1 cellular context compared by ENCODE assay signal in the genomic region with DNA sequence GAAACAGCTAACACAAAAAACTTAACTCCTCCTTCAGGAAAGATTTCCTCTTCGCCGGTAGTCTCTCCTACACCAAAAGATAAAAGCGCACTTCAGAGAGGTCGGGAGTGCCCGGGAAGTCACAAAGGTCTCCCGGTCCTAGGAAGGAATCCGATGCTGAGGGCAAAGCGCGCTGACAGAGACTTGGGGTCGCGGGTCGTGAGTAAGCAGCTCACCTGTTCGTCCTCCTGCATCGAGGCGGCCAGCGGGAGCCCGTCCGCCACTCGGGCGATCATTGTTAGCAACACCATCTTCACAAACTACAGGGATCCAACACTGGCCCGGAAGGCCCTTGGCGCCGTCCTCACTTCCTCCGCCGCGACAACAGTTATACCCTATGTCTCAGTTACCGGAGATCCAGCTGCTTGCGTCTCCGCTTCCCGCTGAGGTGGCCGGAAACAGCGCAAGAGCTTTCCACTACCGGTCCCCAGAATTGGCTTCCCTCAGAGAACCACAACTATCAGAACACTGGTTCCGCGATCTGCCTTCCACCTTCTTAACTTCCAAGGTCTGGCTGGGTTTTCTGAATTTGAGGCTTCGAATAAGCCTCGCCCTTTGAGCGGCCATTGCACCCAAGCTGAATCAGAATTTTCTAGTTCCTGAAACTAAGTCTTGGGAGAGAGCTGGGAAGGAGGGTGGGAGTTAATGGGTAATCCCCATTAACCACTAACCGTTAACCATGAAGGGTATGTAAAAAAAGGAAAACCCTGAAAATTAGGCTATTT.
TF ChIP-seq lines count a peak whose summit lies in the region.

Gene SEC22B (minus strand): TSS at position 429 of the 764 bp plus-strand sequence. CDS start 139 bp downstream, at position 290.

TF ChIP-seq in HEK293, 187 proteins besides CTCF, POLR2A, EP300 and RAD21 (continued from another document and continues in another):
- TF ChIP-seq, protein P1, sequence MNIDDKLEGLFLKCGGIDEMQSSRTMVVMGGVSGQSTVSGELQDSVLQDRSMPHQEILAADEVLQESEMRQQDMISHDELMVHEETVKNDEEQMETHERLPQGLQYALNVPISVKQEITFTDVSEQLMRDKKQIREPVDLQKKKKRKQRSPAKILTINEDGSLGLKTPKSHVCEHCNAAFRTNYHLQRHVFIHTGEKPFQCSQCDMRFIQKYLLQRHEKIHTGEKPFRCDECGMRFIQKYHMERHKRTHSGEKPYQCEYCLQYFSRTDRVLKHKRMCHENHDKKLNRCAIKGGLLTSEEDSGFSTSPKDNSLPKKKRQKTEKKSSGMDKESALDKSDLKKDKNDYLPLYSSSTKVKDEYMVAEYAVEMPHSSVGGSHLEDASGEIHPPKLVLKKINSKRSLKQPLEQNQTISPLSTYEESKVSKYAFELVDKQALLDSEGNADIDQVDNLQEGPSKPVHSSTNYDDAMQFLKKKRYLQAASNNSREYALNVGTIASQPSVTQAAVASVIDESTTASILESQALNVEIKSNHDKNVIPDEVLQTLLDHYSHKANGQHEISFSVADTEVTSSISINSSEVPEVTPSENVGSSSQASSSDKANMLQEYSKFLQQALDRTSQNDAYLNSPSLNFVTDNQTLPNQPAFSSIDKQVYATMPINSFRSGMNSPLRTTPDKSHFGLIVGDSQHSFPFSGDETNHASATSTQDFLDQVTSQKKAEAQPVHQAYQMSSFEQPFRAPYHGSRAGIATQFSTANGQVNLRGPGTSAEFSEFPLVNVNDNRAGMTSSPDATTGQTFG (tag by site-specific recombination; IDR thresholded peaks at IDR 0.05; ENCODE audit: borderline replicate concordance) = peak; percentile 82
- TF ChIP-seq, protein P2, sequence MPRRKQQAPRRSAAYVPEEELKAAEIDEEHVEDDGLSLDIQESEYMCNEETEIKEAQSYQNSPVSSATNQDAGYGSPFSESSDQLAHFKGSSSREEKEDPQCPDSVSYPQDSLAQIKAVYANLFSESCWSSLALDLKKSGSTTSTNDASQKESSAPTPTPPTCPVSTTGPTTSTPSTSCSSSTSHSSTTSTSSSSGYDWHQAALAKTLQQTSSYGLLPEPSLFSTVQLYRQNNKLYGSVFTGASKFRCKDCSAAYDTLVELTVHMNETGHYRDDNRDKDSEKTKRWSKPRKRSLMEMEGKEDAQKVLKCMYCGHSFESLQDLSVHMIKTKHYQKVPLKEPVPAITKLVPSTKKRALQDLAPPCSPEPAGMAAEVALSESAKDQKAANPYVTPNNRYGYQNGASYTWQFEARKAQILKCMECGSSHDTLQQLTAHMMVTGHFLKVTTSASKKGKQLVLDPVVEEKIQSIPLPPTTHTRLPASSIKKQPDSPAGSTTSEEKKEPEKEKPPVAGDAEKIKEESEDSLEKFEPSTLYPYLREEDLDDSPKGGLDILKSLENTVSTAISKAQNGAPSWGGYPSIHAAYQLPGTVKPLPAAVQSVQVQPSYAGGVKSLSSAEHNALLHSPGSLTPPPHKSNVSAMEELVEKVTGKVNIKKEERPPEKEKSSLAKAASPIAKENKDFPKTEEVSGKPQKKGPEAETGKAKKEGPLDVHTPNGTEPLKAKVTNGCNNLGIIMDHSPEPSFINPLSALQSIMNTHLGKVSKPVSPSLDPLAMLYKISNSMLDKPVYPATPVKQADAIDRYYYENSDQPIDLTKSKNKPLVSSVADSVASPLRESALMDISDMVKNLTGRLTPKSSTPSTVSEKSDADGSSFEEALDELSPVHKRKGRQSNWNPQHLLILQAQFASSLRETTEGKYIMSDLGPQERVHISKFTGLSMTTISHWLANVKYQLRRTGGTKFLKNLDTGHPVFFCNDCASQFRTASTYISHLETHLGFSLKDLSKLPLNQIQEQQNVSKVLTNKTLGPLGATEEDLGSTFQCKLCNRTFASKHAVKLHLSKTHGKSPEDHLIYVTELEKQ (tag by site-specific recombination; IDR thresholded peaks at IDR 0.05; ENCODE audit: borderline replicate concordance) = peak; percentile 59; the same call in 1 of the 2 replicates
- TF ChIP-seq ZNF514 (tag by site-specific recombination; IDR thresholded peaks at IDR 0.05) = no peak
- peak; percentile 98 for TF ChIP-seq ZBTB17 (tag by site-specific recombination; IDR thresholded peaks at IDR 0.05)
- TF ChIP-seq MEIS1 (CRISPR knock-in tag; IDR thresholded peaks at IDR 0.05; ENCODE audit: borderline replicate concordance) = no peak
- no peak for TF ChIP-seq ZNF596 (tag by site-specific recombination; IDR thresholded peaks at IDR 0.05)
- TF ChIP-seq ZNF169 (tag by site-specific recombination; IDR thresholded peaks at IDR 0.05) = no peak
- no peak for TF ChIP-seq ZNF114 (tag by site-specific recombination; IDR thresholded peaks at IDR 0.05)
- TF ChIP-seq ZBTB44 (tag by site-specific recombination; IDR thresholded peaks at IDR 0.05) = peak; percentile 66; the same call in 1 of the 2 replicates
- TF ChIP-seq ZNF664 (tag by site-specific recombination; IDR thresholded peaks at IDR 0.05) = peak; percentile 89
- TF ChIP-seq ZNF16 (tag by site-specific recombination; IDR thresholded peaks at IDR 0.05; ENCODE audit: low read depth) = 0 out of 2 replicates have a peak, but pooled peaks have one; percentile 6
- TF ChIP-seq ZNF629 (tag by site-specific recombination; IDR thresholded peaks at IDR 0.05) = peak; percentile 92
- peak; percentile 93 for TF ChIP-seq TRIM28 (IDR thresholded peaks at IDR 0.05; ENCODE audit: borderline replicate concordance, low read length)
- peak; percentile 90; the same call in 1 of the 2 replicates for TF ChIP-seq ZNF280D (tag by site-specific recombination; IDR thresholded peaks at IDR 0.05)
- TF ChIP-seq ZNF544 (tag by site-specific recombination; IDR thresholded peaks at IDR 0.05) = no peak
- TF ChIP-seq ZNF561 (tag by site-specific recombination; IDR thresholded peaks at IDR 0.05; ENCODE audit: borderline replicate concordance) = peak; percentile 97
- TF ChIP-seq, protein P3, sequence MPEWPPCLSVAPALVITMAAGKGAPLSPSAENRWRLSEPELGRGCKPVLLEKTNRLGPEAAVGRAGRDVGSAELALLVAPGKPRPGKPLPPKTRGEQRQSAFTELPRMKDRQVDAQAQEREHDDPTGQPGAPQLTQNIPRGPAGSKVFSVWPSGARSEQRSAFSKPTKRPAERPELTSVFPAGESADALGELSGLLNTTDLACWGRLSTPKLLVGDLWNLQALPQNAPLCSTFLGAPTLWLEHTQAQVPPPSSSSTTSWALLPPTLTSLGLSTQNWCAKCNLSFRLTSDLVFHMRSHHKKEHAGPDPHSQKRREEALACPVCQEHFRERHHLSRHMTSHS (tag by site-specific recombination; IDR thresholded peaks at IDR 0.05) = no peak
- TF ChIP-seq ZSCAN23 (tag by site-specific recombination; IDR thresholded peaks at IDR 0.05) = peak; percentile 91
- TF ChIP-seq KLF16 (tag by site-specific recombination; IDR thresholded peaks at IDR 0.05) = peak; percentile 93
- TF ChIP-seq ZNF274 (IDR thresholded peaks at IDR 0.05; ENCODE audit: low read length) = no peak
- TF ChIP-seq ZNF274 (tag by site-specific recombination; IDR thresholded peaks at IDR 0.05; ENCODE audit: borderline replicate concordance) = no peak
- 0 out of 2 replicates have a peak, but pooled peaks have one; percentile 29 for TF ChIP-seq ZNF623 (tag by site-specific recombination; IDR thresholded peaks at IDR 0.05)
- peak; percentile 80 for TF ChIP-seq REPIN1 (tag by site-specific recombination; IDR thresholded peaks at IDR 0.05; ENCODE audit: low read depth)
- TF ChIP-seq SP3 (tag by site-specific recombination; IDR thresholded peaks at IDR 0.05) = peak; percentile 76
- peak; percentile 55; the same call in 1 of the 2 replicates for TF ChIP-seq ZNF121 (tag by site-specific recombination; IDR thresholded peaks at IDR 0.05)
- TF ChIP-seq TCF7L2 (IDR thresholded peaks at IDR 0.05; ENCODE audit: borderline replicate concordance, low read depth, low read length) = no peak
- no peak for TF ChIP-seq AEBP2 (tag by site-specific recombination; IDR thresholded peaks at IDR 0.05; ENCODE audit: borderline replicate concordance)
- TF ChIP-seq ZNF777 (tag by site-specific recombination; IDR thresholded peaks at IDR 0.05; ENCODE audit: borderline replicate concordance) = no peak
- TF ChIP-seq ZNF391 (tag by site-specific recombination; IDR thresholded peaks at IDR 0.05; ENCODE audit: borderline replicate concordance, low read depth) = peak; percentile 97
- no peak for TF ChIP-seq ZNF211 (tag by site-specific recombination; IDR thresholded peaks at IDR 0.05; ENCODE audit: low read depth)
- peak; percentile 68 for TF ChIP-seq ZNF146 (tag by site-specific recombination; IDR thresholded peaks at IDR 0.05)
- TF ChIP-seq YY2 (tag by site-specific recombination; IDR thresholded peaks at IDR 0.05) = peak; percentile 86
- no peak for TF ChIP-seq ZNF560 (tag by site-specific recombination; IDR thresholded peaks at IDR 0.05; ENCODE audit: borderline replicate concordance)
- TF ChIP-seq ZNF404 (tag by site-specific recombination; IDR thresholded peaks at IDR 0.05) = 0 out of 2 replicates have a peak, but pooled peaks have one; percentile 22
- TF ChIP-seq ZNF692 (tag by site-specific recombination; IDR thresholded peaks at IDR 0.05) = peak; percentile 92
- peak; percentile 54; the same call in 1 of the 2 replicates for TF ChIP-seq ZNF626 (tag by site-specific recombination; IDR thresholded peaks at IDR 0.05)
- TF ChIP-seq ZNF701 (tag by site-specific recombination; IDR thresholded peaks at IDR 0.05) = no peak
- TF ChIP-seq, protein P4, sequence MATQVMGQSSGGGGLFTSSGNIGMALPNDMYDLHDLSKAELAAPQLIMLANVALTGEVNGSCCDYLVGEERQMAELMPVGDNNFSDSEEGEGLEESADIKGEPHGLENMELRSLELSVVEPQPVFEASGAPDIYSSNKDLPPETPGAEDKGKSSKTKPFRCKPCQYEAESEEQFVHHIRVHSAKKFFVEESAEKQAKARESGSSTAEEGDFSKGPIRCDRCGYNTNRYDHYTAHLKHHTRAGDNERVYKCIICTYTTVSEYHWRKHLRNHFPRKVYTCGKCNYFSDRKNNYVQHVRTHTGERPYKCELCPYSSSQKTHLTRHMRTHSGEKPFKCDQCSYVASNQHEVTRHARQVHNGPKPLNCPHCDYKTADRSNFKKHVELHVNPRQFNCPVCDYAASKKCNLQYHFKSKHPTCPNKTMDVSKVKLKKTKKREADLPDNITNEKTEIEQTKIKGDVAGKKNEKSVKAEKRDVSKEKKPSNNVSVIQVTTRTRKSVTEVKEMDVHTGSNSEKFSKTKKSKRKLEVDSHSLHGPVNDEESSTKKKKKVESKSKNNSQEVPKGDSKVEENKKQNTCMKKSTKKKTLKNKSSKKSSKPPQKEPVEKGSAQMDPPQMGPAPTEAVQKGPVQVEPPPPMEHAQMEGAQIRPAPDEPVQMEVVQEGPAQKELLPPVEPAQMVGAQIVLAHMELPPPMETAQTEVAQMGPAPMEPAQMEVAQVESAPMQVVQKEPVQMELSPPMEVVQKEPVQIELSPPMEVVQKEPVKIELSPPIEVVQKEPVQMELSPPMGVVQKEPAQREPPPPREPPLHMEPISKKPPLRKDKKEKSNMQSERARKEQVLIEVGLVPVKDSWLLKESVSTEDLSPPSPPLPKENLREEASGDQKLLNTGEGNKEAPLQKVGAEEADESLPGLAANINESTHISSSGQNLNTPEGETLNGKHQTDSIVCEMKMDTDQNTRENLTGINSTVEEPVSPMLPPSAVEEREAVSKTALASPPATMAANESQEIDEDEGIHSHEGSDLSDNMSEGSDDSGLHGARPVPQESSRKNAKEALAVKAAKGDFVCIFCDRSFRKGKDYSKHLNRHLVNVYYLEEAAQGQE (tag by site-specific recombination; IDR thresholded peaks at IDR 0.05) = peak; percentile 85
